In the genomic region with DNA sequence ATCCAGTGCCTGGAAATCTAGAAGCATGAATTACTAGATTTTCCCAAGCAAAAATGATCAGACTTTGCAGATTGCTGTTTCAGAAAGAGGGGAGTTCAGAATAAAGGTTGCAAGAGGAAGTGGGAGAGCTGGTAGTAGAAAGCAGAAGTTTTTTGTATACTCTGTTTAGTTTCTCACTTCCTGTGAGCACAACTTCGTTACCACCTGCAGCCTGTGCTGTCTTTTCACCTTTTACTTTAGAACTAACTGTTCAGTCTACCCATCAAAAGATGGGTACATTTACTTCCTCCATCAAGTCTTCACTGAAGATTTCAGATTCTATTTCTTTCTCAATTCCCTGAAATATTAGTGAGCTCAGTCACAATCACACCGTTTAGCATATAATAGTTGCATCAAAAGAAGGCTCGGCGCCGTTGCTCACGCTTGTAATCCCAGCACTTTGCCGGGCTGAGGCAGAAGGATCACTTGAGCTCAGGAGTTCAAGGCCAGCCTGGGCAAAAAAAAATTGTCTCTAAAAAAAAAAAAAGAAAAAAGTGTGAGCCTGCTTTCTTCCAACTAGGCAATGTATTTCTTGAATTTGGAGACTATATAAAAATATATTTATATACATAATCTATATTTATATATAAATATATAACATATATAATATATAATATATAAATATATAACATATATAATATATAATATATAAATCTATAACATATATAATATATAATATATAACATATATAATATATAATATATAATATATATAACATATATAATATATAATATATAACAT, we compare ENCODE assay signal across 8 cellular contexts. TPM values are rescaled to one million over a fixed set of nuclear protein-coding genes. Genes with fewer than 3 reads are reported as not detected.
DNase-seq lines count a peak whose midpoint lies in the region; ATAC-seq and TF ChIP-seq lines count a peak whose summit lies in the region.

No MANE protein-coding gene starts in this region.

- H3K27ac Mint-ChIP-seq in CD14-positive monocyte (peak overlapping the region in 6 of 7 donors; percentile 10 to 84 (median 58)), Calu3 (ENCODE audit: unreplicated experiment) (no peak overlapping the region)

- no peaks in the 10 kb centered on the region for H3K27me3 Mint-ChIP-seq in CD14-positive monocyte (ENCODE audit: low read depth in 3 of 3)
- no peaks in the 10 kb centered on the region for H3K27me3 Mint-ChIP-seq in Calu3 (ENCODE audit: unreplicated experiment)

- intact Hi-C loops in CD14-positive monocyte (cut with micrococcal nuclease) (loop anchor here in 1 of 2 donors (5.0 kb wide), 1 partner anchor 35 kb away; the partner anchor contains the start of gene RPL24), sciatic nerve (cut with DNase I) (no loop called here), Calu3 (cut with micrococcal nuclease; ENCODE audit: unreplicated experiment) (no loop called here)

- H3K4me1 Mint-ChIP-seq in CD14-positive monocyte (peaks cover 44% of the 10 kb centered on the region), Calu3 (ENCODE audit: low read depth, unreplicated experiment) (no peaks in the 10 kb centered on the region)

- H3K9me3 Mint-ChIP-seq in CD14-positive monocyte (peaks cover 0 to 2% (median 0%) of the 10 kb centered on the region in 7 donors), Calu3 (ENCODE audit: low read depth, unreplicated experiment) (no peaks in the 10 kb centered on the region)

- no peak for TF ChIP-seq CTCF in CD14-positive monocyte (IDR thresholded peaks at IDR 0.05)
- TF ChIP-seq CTCF in Calu3 (IDR thresholded peaks at IDR 0.05; ENCODE audit: unreplicated experiment) = no peak

- no TSS peak for BruUV-seq in Calu3 (replicated peaks; lab: Mats Ljungman, UMichigan)

- no peak for DNase-seq in CD14-positive monocyte (ENCODE audit: low spot score)
- peak; percentile 20 to 21 for DNase-seq in activated CD4-positive, alpha-beta T cell treated with anti-CD3 and anti-CD28 coated beads, Interleukin-2, amount 50 U/mL, for 48 hours
- DNase-seq in sciatic nerve (ENCODE audit: low spot score) = no peak
- DNase-seq in H4 (ENCODE audit: low spot score) = no peak
- no peak for DNase-seq in stimulated activated CD4-positive, alpha-beta T cell treated with anti-CD3 and anti-CD28 coated beads, Interleukin-4, amount 100 ng/mL, for 24 hours
- no peak for DNase-seq in Calu3

- H3K4me3 Mint-ChIP-seq in CD14-positive monocyte = peak overlapping the region in 1 of 2 donors; percentile 71
- H3K4me3 Mint-ChIP-seq in Calu3 (ENCODE audit: low read depth, unreplicated experiment) = no peak overlapping the region

- H3K36me3 Mint-ChIP-seq in CD14-positive monocyte (peaks cover 0 to 4% of the 10 kb centered on the region in 2 donors), Calu3 (ENCODE audit: insufficient read depth, unreplicated experiment) (peaks cover 20% of the 10 kb centered on the region)

- ATAC-seq in GM19372 (IDR thresholded peaks at IDR 0.05; ENCODE audit: low read depth, unreplicated experiment) (peak; percentile 51), HG03342 (IDR thresholded peaks at IDR 0.05; ENCODE audit: unreplicated experiment) (peak; percentile 54), sciatic nerve (no peak)

- CTCF ChIA-PET in Calu3 (lab: Charles Lee) = interaction anchor here (0.6 kb wide), 1 partner anchor 15 kb away, joined by 3 read pairs; no protein-coding TSS in a partner anchor

RNA-seq across cellular contexts. Expression of gene CEP97, which starts 1.8 kb away (rescaled TPM):
- 1 to 10 TPM in 1 of 2 donors, under 1 TPM in 1; 0.79 to 1.7 TPM for polyA plus RNA-seq in CD14-positive monocyte
- total RNA-seq in sciatic nerve (19.2 TPM), Calu3 (2022) (5.4 and 6.4 TPM in 2 replicates)
- total RNA-seq in H4 (2014; rRNA removed; shearing (Covaris generic)) = 10.3 and 12.3 TPM in 2 replicates

RNA-seq across cellular contexts. Expression of gene RPL24, which starts 36.1 kb away (rescaled TPM):
- polyA plus RNA-seq in CD14-positive monocyte = 100 to 1,000 TPM; 445 to 586 TPM
- total RNA-seq in sciatic nerve = 778 TPM
- 1,482 and 1,554 TPM in 2 replicates for total RNA-seq in H4 (2014; rRNA removed; shearing (Covaris generic))
- 587 and 599 TPM in 2 replicates for total RNA-seq in Calu3 (2022)

RNA-seq across cellular contexts. Expression of gene ZBTB11, which starts 45.7 kb away (rescaled TPM):
- polyA plus RNA-seq in CD14-positive monocyte = 1 to 10 TPM; 5.1 to 6.8 TPM
- total RNA-seq in sciatic nerve (23.2 TPM), Calu3 (2022) (34.8 and 36.5 TPM in 2 replicates)
- 11.7 and 15.8 TPM in 2 replicates for total RNA-seq in H4 (2014; rRNA removed; shearing (Covaris generic))

RNA-seq across cellular contexts. Expression of gene NXPE3, which starts 56.4 kb away (rescaled TPM):
- 10 to 100 TPM; 19.8 to 35.8 TPM for polyA plus RNA-seq in CD14-positive monocyte
- total RNA-seq in sciatic nerve (24.7 TPM), Calu3 (2022) (3.0 and 3.1 TPM in 2 replicates)
- total RNA-seq in H4 (2014; rRNA removed; shearing (Covaris generic)) = 14.9 and 21.0 TPM in 2 replicates

Comparison
In these comparisons a context has a peak if more than half of its experiments do, and no peak if none do; other contexts are left out.
1. DNase-seq: peak in activated CD4-positive, alpha-beta T cell treated with anti-CD3 and anti-CD28 coated beads, Interleukin-2, amount 50 U/mL, for 48 hours (2 of 2); none in CD14-positive monocyte (single experiment), sciatic nerve (single experiment), H4 (single experiment), stimulated activated CD4-positive, alpha-beta T cell treated with anti-CD3 and anti-CD28 coated beads, Interleukin-4, amount 100 ng/mL, for 24 hours (single experiment) and Calu3 (single experiment).